Comparison of ENCODE assay signal across 18 cellular contexts in genomic region chr11:12436266-12436665, GRCh38. TPM values are rescaled to one million over a fixed set of nuclear protein-coding genes. Genes with fewer than 3 reads are reported as not detected.
DNase-seq lines count a peak whose midpoint lies in the region; ATAC-seq and TF ChIP-seq lines count a peak whose summit lies in the region.
"Had no signal": no experiment of that assay in that cellular context is flagged by ENCODE, and none has a peak within 500 bp of the region (broad histone marks: within the 10 kb centered on the region; RNA-seq: fewer than 3 reads in every experiment).

No MANE protein-coding gene starts in this region.

- H3K27me3 ChIP-seq in esophagus muscularis mucosa (no peaks in the 10 kb centered on the region), left ventricle myocardium inferior (ENCODE audit: low read depth) (no peaks in the 10 kb centered on the region), sigmoid colon (no peaks in the 10 kb centered on the region), aorta (ENCODE audit: control insufficient read depth in 1 of 2, insufficient read depth in 2 of 2, low read length in 1 of 2) (no peaks in the 10 kb centered on the region)
- H3K27me3 ChIP-seq: BLaER1 treated with 17β-estradiol and CSF1 and Interleukin-3, amounts not matched to agents 10 nM and 100 nM; SJCRH30 had no signal

- H3K9me3 ChIP-seq in esophagus muscularis mucosa (no peaks in the 10 kb centered on the region), left ventricle myocardium inferior (replicated peaks) (no peaks in the 10 kb centered on the region), sigmoid colon (no peaks in the 10 kb centered on the region), aorta (ENCODE audit: control insufficient read depth, low read length) (no peaks in the 10 kb centered on the region)
- H3K9me3 ChIP-seq: HAP-1, SJCRH30 had no signal

- no peak overlapping the region for H3K27ac Mint-ChIP-seq in natural killer cell treated with Interleukin-12 subunit alpha and Interleukin-12 subunit beta and Interleukin-15 and Interleukin-18, amount 100 ng/mL, for 72 hours
- H3K27ac Mint-ChIP-seq: CD8-positive, alpha-beta T cell had no signal

- H3K36me3 Mint-ChIP-seq in natural killer cell treated with Interleukin-12 subunit alpha and Interleukin-12 subunit beta and Interleukin-15 and Interleukin-18, amount 100 ng/mL, for 72 hours, result no peaks in the 10 kb centered on the region
- H3K36me3 Mint-ChIP-seq: CD8-positive, alpha-beta T cell had no signal

- WGBS in esophagus muscularis mucosa, result 86% methylated on average over 1 of the region's 1 CpG
- 98 to 99% methylated on average over 1 of the region's 1 CpG for WGBS in sigmoid colon, 2 donors
- 95 to 100% methylated on average over 1 of the region's 1 CpG for WGBS in aorta, 2 donors

- TF ChIP-seq POLR2A in esophagus muscularis mucosa (IDR thresholded peaks at IDR 0.05; ENCODE audit: low read depth), result no peak
- no peak for TF ChIP-seq POLR2A in sigmoid colon (IDR thresholded peaks at IDR 0.05)

- no peak for DNase-seq in esophagus muscularis mucosa (ENCODE audit: extremely low spot score)
- no peak for DNase-seq in left ventricle myocardium inferior
- no peak for DNase-seq in sigmoid colon
- DNase-seq in aorta, result no peak
- no peak for DNase-seq in natural killer cell treated with Interleukin-12 subunit alpha and Interleukin-12 subunit beta and Interleukin-15 and Interleukin-18, amount 100 ng/mL, for 72 hours (ENCODE audit: low spot score)
- no peak for DNase-seq in OCI-M1 (lab: John Stamatoyannopoulos, UW)
- DNase-seq: CD8-positive, alpha-beta T cell; NCI-H1417; NCI-H187; NCI-H2227 treated with DMSO at 0.1 percent for 48 hours; NCI-H510A treated with DMSO at 0.1 percent for 48 hours; PC-9; SJCRH30 had no signal

- peak overlapping the region; percentile 89 to 99 (median 92) for H3K27ac ChIP-seq in esophagus muscularis mucosa (replicated peaks in 1 of 4)
- H3K27ac ChIP-seq in left ventricle myocardium inferior (replicated peaks), result peak overlapping the region; percentile 87
- H3K27ac ChIP-seq in sigmoid colon, result peak overlapping the region; percentile 87 to 99 (median 94)
- H3K27ac ChIP-seq in aorta (ENCODE audit: low read depth in 1 of 2, low read length in 2 of 2), result peak overlapping the region; percentile 30 to 51
- H3K27ac ChIP-seq: BLaER1 treated with 17β-estradiol and CSF1 and Interleukin-3, amounts not matched to agents 10 nM and 100 nM; HL-60; PC-9; RWPE1; SJCRH30 had no signal

- no peak for ATAC-seq in aorta (ENCODE audit: low FRiP score)
- no peak for ATAC-seq in GM21390 (IDR thresholded peaks at IDR 0.05; ENCODE audit: unreplicated experiment)
- no peak for ATAC-seq in natural killer cell treated with Interleukin-12 subunit alpha and Interleukin-12 subunit beta and Interleukin-15 and Interleukin-18, amount 100 ng/mL, for 72 hours
- ATAC-seq: CD8-positive, alpha-beta T cell had no signal

- H3K36me3 ChIP-seq in esophagus muscularis mucosa (no peaks in the 10 kb centered on the region), left ventricle myocardium inferior (no peaks in the 10 kb centered on the region), sigmoid colon (peaks cover 0 to 4% (median 0%) of the 10 kb centered on the region in 4 donors), aorta (ENCODE audit: control insufficient read depth in 1 of 2, insufficient read depth in 2 of 2, low read length in 1 of 2) (peaks cover 0 to 2% of the 10 kb centered on the region in 2 donors)
- H3K36me3 ChIP-seq: BLaER1 treated with 17β-estradiol and CSF1 and Interleukin-3, amounts not matched to agents 10 nM and 100 nM; HAP-1 had no signal

- no peak for TF ChIP-seq EP300 in esophagus muscularis mucosa (IDR thresholded peaks at IDR 0.05)
- TF ChIP-seq EP300 in sigmoid colon (IDR thresholded peaks at IDR 0.05), result no peak

- peaks cover 18 to 20% of the 10 kb centered on the region in 2 donors for H3K27me3 Mint-ChIP-seq in natural killer cell treated with Interleukin-12 subunit alpha and Interleukin-12 subunit beta and Interleukin-15 and Interleukin-18, amount 100 ng/mL, for 72 hours

- intact Hi-C loops in esophagus muscularis mucosa (cut with DNase I) (no loop called here), left ventricle myocardium inferior (cut with micrococcal nuclease) (no loop called here), sigmoid colon (cut with DNase I) (no loop called here), aorta (cut with DNase I) (no loop called here)

- H3K4me1 Mint-ChIP-seq in natural killer cell treated with Interleukin-12 subunit alpha and Interleukin-12 subunit beta and Interleukin-15 and Interleukin-18, amount 100 ng/mL, for 72 hours (ENCODE audit: low read depth in 2 of 2), result no peaks in the 10 kb centered on the region

- H3K4me1 ChIP-seq in esophagus muscularis mucosa (peaks cover 59 to 95% (median 84%) of the 10 kb centered on the region in 4 donors), left ventricle myocardium inferior (peaks cover 83% of the 10 kb centered on the region), sigmoid colon (peaks cover 0 to 89% (median 74%) of the 10 kb centered on the region in 4 donors), aorta (ENCODE audit: control insufficient read depth in 1 of 2, insufficient read depth in 2 of 2, low read length in 2 of 2) (peaks cover 12 to 28% of the 10 kb centered on the region in 2 donors)

- no peak for TF ChIP-seq CTCF in esophagus muscularis mucosa (IDR thresholded peaks at IDR 0.05)
- no peak for TF ChIP-seq CTCF in left ventricle myocardium inferior (IDR thresholded peaks at IDR 0.05; ENCODE audit: borderline replicate concordance)
- TF ChIP-seq CTCF in sigmoid colon (IDR thresholded peaks at IDR 0.05), result no peak

- H3K9me3 Mint-ChIP-seq in natural killer cell treated with Interleukin-12 subunit alpha and Interleukin-12 subunit beta and Interleukin-15 and Interleukin-18, amount 100 ng/mL, for 72 hours, result no peaks in the 10 kb centered on the region
- H3K9me3 Mint-ChIP-seq: CD8-positive, alpha-beta T cell had no signal

- H3K4me3 ChIP-seq in esophagus muscularis mucosa (no peak overlapping the region), left ventricle myocardium inferior (no peak overlapping the region), sigmoid colon (no peak overlapping the region), aorta (ENCODE audit: low read length in 2 of 2) (no peak overlapping the region)
- H3K4me3 ChIP-seq: BLaER1 treated with 17β-estradiol and CSF1 and Interleukin-3, amounts not matched to agents 10 nM and 100 nM; HAP-1; PC-9; SJCRH30 had no signal

- no peak overlapping the region for H3K4me3 Mint-ChIP-seq in natural killer cell treated with Interleukin-12 subunit alpha and Interleukin-12 subunit beta and Interleukin-15 and Interleukin-18, amount 100 ng/mL, for 72 hours
- H3K4me3 Mint-ChIP-seq: CD8-positive, alpha-beta T cell had no signal

RNA-seq across cellular contexts. Expression of gene PARVA, which starts 58.9 kb away (rescaled TPM):
- total RNA-seq in esophagus muscularis mucosa (100 to 1,000 TPM; 181 to 228 (median 210) TPM), left ventricle myocardium inferior (75.4 TPM), sigmoid colon (100 to 1,000 TPM; 110 to 195 (median 161) TPM), aorta (100 to 1,000 TPM; 137 to 159 TPM)
- polyA plus RNA-seq in sigmoid colon (10 to 100 TPM; 15.7 to 27.8 (median 16.8) TPM), aorta (10 to 100 TPM; 30.4 to 50.6 TPM)
- not detected for total RNA-seq in natural killer cell treated with Interleukin-12 subunit alpha and Interleukin-12 subunit beta and Interleukin-15 and Interleukin-18, amount 100 ng/mL, for 72 hours

Comparison
In these comparisons a context has a peak if more than half of its experiments do, and no peak if none do; other contexts are left out.
1. H3K27ac ChIP-seq: peak in every context shown above with its lines; median percentile 94 in sigmoid colon; 92 in esophagus muscularis mucosa; 87 in left ventricle myocardium inferior; 40 in aorta.
2. RNA of gene PARVA, which starts 58.9 kb away (total RNA-seq): 181 to 228 TPM in esophagus muscularis mucosa, 110 to 195 TPM in sigmoid colon, 137 to 159 TPM in aorta and 75.4 TPM in left ventricle myocardium inferior (single experiment); not detected in natural killer cell treated with Interleukin-12 subunit alpha and Interleukin-12 subunit beta and Interleukin-15 and Interleukin-18, amount 100 ng/mL, for 72 hours; every median in the first group is over 10 times any median in the second.